11 cellular contexts compared by ENCODE assay signal in the genomic region with DNA sequence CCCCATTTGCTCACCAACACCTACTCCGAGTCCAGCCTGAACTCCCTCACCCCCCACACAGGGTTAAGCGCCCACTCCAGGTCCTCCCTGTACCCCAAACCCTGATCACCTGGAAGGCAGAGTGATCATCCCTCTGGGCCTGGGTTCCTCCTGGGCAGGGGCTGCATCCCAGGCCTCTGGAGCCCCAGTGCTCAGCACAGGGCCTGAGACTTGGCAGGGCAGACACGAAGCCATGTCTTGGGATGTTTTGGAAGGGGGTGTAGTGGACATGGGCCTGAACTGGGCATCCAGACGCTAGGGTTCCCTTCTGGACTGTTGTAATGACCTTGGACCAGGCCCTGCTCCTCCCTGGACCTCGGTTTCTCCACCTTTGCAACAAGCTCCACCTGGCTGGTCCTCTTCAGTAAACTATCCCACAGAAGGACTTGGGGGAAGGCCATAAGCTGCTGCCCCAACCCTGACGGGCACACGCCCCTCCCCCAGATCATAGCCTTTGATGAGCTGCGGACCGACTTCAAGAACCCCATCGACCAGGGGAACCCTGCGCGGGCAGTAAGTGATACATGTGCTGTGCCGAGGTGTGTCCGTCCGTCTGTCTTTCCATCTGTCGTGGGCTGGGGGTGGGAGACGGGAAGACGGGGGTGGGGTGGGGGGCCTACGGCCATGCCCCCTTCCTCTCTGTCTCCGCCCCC. TPM values are rescaled to one million over a fixed set of nuclear protein-coding genes. Genes with fewer than 3 reads are reported as not detected.
DNase-seq lines count a peak whose midpoint lies in the region; ATAC-seq and TF ChIP-seq lines count a peak whose summit lies in the region.
"Had no signal": no experiment of that assay in that cellular context is flagged by ENCODE, and none has a peak within 500 bp of the region (broad histone marks: within the 10 kb centered on the region; RNA-seq: fewer than 3 reads in every experiment).

No MANE protein-coding gene starts in this region.

- no peak overlapping the region for H3K9ac ChIP-seq in fibroblast of lung (ENCODE audit: insufficient read depth, low read length)

- peaks cover 9% of the 10 kb centered on the region for H3K79me2 ChIP-seq in fibroblast of lung (ENCODE audit: control insufficient read depth, insufficient read depth, low read length)

- no peaks in the 10 kb centered on the region for H3K9me3 Mint-ChIP-seq in activated CD4-positive, alpha-beta memory T cell treated with anti-CD3 and anti-CD28 coated beads for 36 hours
- H3K9me3 Mint-ChIP-seq in activated CD4-positive, alpha-beta memory T cell treated with anti-CD3 and anti-CD28 coated beads, Interleukin-2, amount 10 ng/mL, durations not matched to agents 7 days and 5 days: no peaks in the 10 kb centered on the region
- H3K9me3 Mint-ChIP-seq in WTC11: no peaks in the 10 kb centered on the region

- no peak overlapping the region for H3K4me2 ChIP-seq in fibroblast of lung (ENCODE audit: extremely low read depth, insufficient read depth, low read length)

- intact Hi-C loops in activated CD4-positive, alpha-beta memory T cell treated with anti-CD3 and anti-CD28 coated beads for 36 hours (cut with micrococcal nuclease): loop anchor here (1.0 kb wide), 2 partner anchors 14 to 60 kb away; partner anchors contain the start of gene RAB1B

- H3K4me3 Mint-ChIP-seq in activated CD4-positive, alpha-beta memory T cell treated with anti-CD3 and anti-CD28 coated beads for 36 hours: peak overlapping the region; percentile 57
- H3K4me3 Mint-ChIP-seq in activated CD4-positive, alpha-beta memory T cell treated with anti-CD3 and anti-CD28 coated beads, Interleukin-2, amount 10 ng/mL, durations not matched to agents 7 days and 5 days: no peak overlapping the region
- no peak overlapping the region; the same call in 1 of the 2 replicates for H3K4me3 Mint-ChIP-seq in WTC11

- ATAC-seq in WTC11: peak; percentile 3
- peak; percentile 14 for ATAC-seq in stimulated activated naive CD8-positive, alpha-beta T cell treated with anti-CD3 and anti-CD28 coated beads, Interleukin-15, Interleukin-2, amounts not matched to agents 100 U/mL and 50 U/mL, for 24 hours
- no peak for ATAC-seq in GM21390 (IDR thresholded peaks at IDR 0.05; ENCODE audit: unreplicated experiment)

- peak overlapping the region; percentile 8 for H3K27ac ChIP-seq in fibroblast of lung (ENCODE audit: insufficient read depth, low read length)
- H3K27ac ChIP-seq: left lung, vagina had no signal

- H3K27me3 ChIP-seq in fibroblast of lung (ENCODE audit: control insufficient read depth, insufficient read depth, low read length): no peaks in the 10 kb centered on the region
- H3K27me3 ChIP-seq: vagina had no signal

- DNase-seq in activated CD4-positive, alpha-beta memory T cell treated with anti-CD3 and anti-CD28 coated beads for 36 hours: no peak
- no peak for DNase-seq in activated CD4-positive, alpha-beta memory T cell treated with anti-CD3 and anti-CD28 coated beads, Interleukin-2, amount 10 ng/mL, durations not matched to agents 7 days and 5 days
- DNase-seq in WTC11 (ENCODE audit: low spot score) (no peak), fibroblast of lung (ENCODE audit: low read depth in 2 of 2) (no peak), NOMO-1 (lab: John Stamatoyannopoulos, UW; ENCODE audit: unreplicated experiment in 2 of 2) (no peak), NCI-H187 treated with DMSO at 0.1 percent for 48 hours (lab: John Stamatoyannopoulos, UW) (no peak)
- no peak for DNase-seq in stimulated activated naive CD8-positive, alpha-beta T cell treated with anti-CD3 and anti-CD28 coated beads, Interleukin-15, Interleukin-2, amounts not matched to agents 100 U/mL and 50 U/mL, for 24 hours

- H3K4me1 Mint-ChIP-seq in activated CD4-positive, alpha-beta memory T cell treated with anti-CD3 and anti-CD28 coated beads for 36 hours (ENCODE audit: low read depth): peaks cover 23% of the 10 kb centered on the region
- H3K4me1 Mint-ChIP-seq in activated CD4-positive, alpha-beta memory T cell treated with anti-CD3 and anti-CD28 coated beads, Interleukin-2, amount 10 ng/mL, durations not matched to agents 7 days and 5 days: peaks cover 41% of the 10 kb centered on the region
- H3K4me1 Mint-ChIP-seq in WTC11: peaks cover 24% of the 10 kb centered on the region

- H4K20me1 ChIP-seq in fibroblast of lung (ENCODE audit: control insufficient read depth, extremely low read depth, insufficient read depth, low read length): peaks cover 1% of the 10 kb centered on the region

- no peak overlapping the region for H3K4me3 ChIP-seq in fibroblast of lung (replicated peaks in 1 of 4; ENCODE audit: control extremely low read depth in 1 of 4, insufficient read depth in 1 of 4, low read depth in 3 of 4, low read length in 4 of 4)
- H3K4me3 ChIP-seq: left lung, vagina had no signal

- TF ChIP-seq CTCF in WTC11 (IDR thresholded peaks at IDR 0.05) (no peak), fibroblast of lung (conservative IDR thresholded peaks at IDR 0.05 in 1 of 2, IDR thresholded peaks at IDR 0.05 in 1 of 2; ENCODE audit: low read depth in 1 of 2, low read length in 2 of 2) (no peak)

- POLR2A ChIA-PET in activated CD4-positive, alpha-beta memory T cell treated with anti-CD3 and anti-CD28 coated beads for 36 hours (lab: Charles Lee): interaction anchor here (1.5 to 1.9 kb wide), 2 partner anchors 14 to 60 kb away, joined by 4 to 6 read pairs; no protein-coding TSS in a partner anchor
- POLR2A ChIA-PET in activated CD4-positive, alpha-beta memory T cell treated with anti-CD3 and anti-CD28 coated beads, Interleukin-2, amount 10 ng/mL, durations not matched to agents 7 days and 5 days (lab: Charles Lee): interaction anchor here (0.7 to 5.5 kb wide), 5 partner anchors 12 to 140 kb away, joined by 3 to 78 read pairs (median 5); partner anchors contain the start of gene RAB1B
- POLR2A ChIA-PET in WTC11 (lab: Charles Lee): interaction anchor here (0.7 to 1.1 kb wide), 2 partner anchors 10 to 47 kb away, joined by 3 read pairs; partner anchors contain the start of gene TMEM151A

- peak overlapping the region; percentile 28 for H3K27ac Mint-ChIP-seq in activated CD4-positive, alpha-beta memory T cell treated with anti-CD3 and anti-CD28 coated beads for 36 hours
- H3K27ac Mint-ChIP-seq in activated CD4-positive, alpha-beta memory T cell treated with anti-CD3 and anti-CD28 coated beads, Interleukin-2, amount 10 ng/mL, durations not matched to agents 7 days and 5 days: no peak overlapping the region
- no peak overlapping the region for H3K27ac Mint-ChIP-seq in WTC11

- H3K36me3 ChIP-seq in fibroblast of lung (ENCODE audit: control insufficient read depth, insufficient read depth, low read length): peaks cover 13% of the 10 kb centered on the region
- H3K36me3 ChIP-seq: vagina had no signal

- no peak overlapping the region for H2AFZ ChIP-seq in fibroblast of lung (ENCODE audit: low read length)

- H3K36me3 Mint-ChIP-seq in activated CD4-positive, alpha-beta memory T cell treated with anti-CD3 and anti-CD28 coated beads for 36 hours: no peaks in the 10 kb centered on the region
- H3K36me3 Mint-ChIP-seq in activated CD4-positive, alpha-beta memory T cell treated with anti-CD3 and anti-CD28 coated beads, Interleukin-2, amount 10 ng/mL, durations not matched to agents 7 days and 5 days (ENCODE audit: low read depth): peaks cover 3% of the 10 kb centered on the region
- H3K36me3 Mint-ChIP-seq in WTC11: no peaks in the 10 kb centered on the region

- H3K9me3 ChIP-seq in fibroblast of lung (ENCODE audit: control insufficient read depth, insufficient read depth, low read depth, low read length): no peaks in the 10 kb centered on the region
- H3K9me3 ChIP-seq: left lung, vagina had no signal

- H3K4me1 ChIP-seq in fibroblast of lung (ENCODE audit: control insufficient read depth, extremely low read depth, insufficient read depth, low read length): peaks cover 2% of the 10 kb centered on the region

- CTCF ChIA-PET in activated CD4-positive, alpha-beta memory T cell treated with anti-CD3 and anti-CD28 coated beads for 36 hours (lab: Charles Lee): interaction anchor here (0.7 to 3.1 kb wide), 17 partner anchors 9 to 166 kb away, joined by 3 to 22 read pairs (median 4); partner anchors contain the start of genes RAB1B, RIN1 and TMEM151A
- CTCF ChIA-PET in activated CD4-positive, alpha-beta memory T cell treated with anti-CD3 and anti-CD28 coated beads, Interleukin-2, amount 10 ng/mL, durations not matched to agents 7 days and 5 days (lab: Charles Lee): interaction anchor here (1.3 to 4.6 kb wide), 3 partner anchors 12 to 104 kb away, joined by 4 to 44 read pairs (median 13); partner anchors contain the start of gene RAB1B
- CTCF ChIA-PET in WTC11 (lab: Charles Lee): interaction anchor here (0.8 to 3.5 kb wide), 26 partner anchors 10 to 273 kb away, joined by 3 to 36 read pairs (median 4); partner anchors contain the start of genes BRMS1, CD248, RAB1B and SLC29A2

- no peaks in the 10 kb centered on the region for H3K27me3 Mint-ChIP-seq in activated CD4-positive, alpha-beta memory T cell treated with anti-CD3 and anti-CD28 coated beads for 36 hours
- peaks cover 16% of the 10 kb centered on the region for H3K27me3 Mint-ChIP-seq in activated CD4-positive, alpha-beta memory T cell treated with anti-CD3 and anti-CD28 coated beads, Interleukin-2, amount 10 ng/mL, durations not matched to agents 7 days and 5 days
- H3K27me3 Mint-ChIP-seq in WTC11 (ENCODE audit: low read depth): peaks cover 22% of the 10 kb centered on the region

RNA-seq across cellular contexts. Expression of gene CNIH2, which starts 3.9 kb away (rescaled TPM):
- total RNA-seq in activated CD4-positive, alpha-beta memory T cell treated with anti-CD3 and anti-CD28 coated beads for 36 hours: 1 to 10 TPM in 1 of 2 experiments, under 1 TPM in 1; 0.39 to 1.5 TPM
- 1 to 10 TPM; 1.9 to 2.1 TPM for total RNA-seq in activated CD4-positive, alpha-beta memory T cell treated with anti-CD3 and anti-CD28 coated beads, Interleukin-2, amount 10 ng/mL, durations not matched to agents 7 days and 5 days
- total RNA-seq in WTC11 (2021) (12.2 to 12.9 TPM (median 12.2 TPM) in 3 replicates), fibroblast of lung (0.17 TPM in 1 of 2 replicates, not detected in the other)
- 0.57 and 1.4 TPM in 2 replicates for polyA plus RNA-seq in fibroblast of lung
- polyA plus RNA-seq in fibroblast of lung (2012): 0.50 and 1.7 TPM in 2 replicates
- not detected in 2 replicates for polyA minus RNA-seq in fibroblast of lung (ENCODE audit: low replicate concordance)

RNA-seq across cellular contexts. Expression of gene YIF1A, which starts 7.0 kb away (rescaled TPM):
- 10 to 100 TPM; 63.1 to 65.8 TPM for total RNA-seq in activated CD4-positive, alpha-beta memory T cell treated with anti-CD3 and anti-CD28 coated beads for 36 hours
- 10 to 100 TPM; 49.5 to 52.5 TPM for total RNA-seq in activated CD4-positive, alpha-beta memory T cell treated with anti-CD3 and anti-CD28 coated beads, Interleukin-2, amount 10 ng/mL, durations not matched to agents 7 days and 5 days
- total RNA-seq in WTC11 (2021) (86.0 to 86.9 TPM (median 86.4 TPM) in 3 replicates), fibroblast of lung (134 and 167 TPM in 2 replicates)
- polyA plus RNA-seq in fibroblast of lung: 160 and 161 TPM in 2 replicates
- 163 and 164 TPM in 2 replicates for polyA plus RNA-seq in fibroblast of lung (2012)
- 269 and 272 TPM in 2 replicates for polyA minus RNA-seq in fibroblast of lung (ENCODE audit: low replicate concordance)

RNA-seq across cellular contexts. Expression of gene TMEM151A, which starts 9.8 kb away (rescaled TPM):
- total RNA-seq in activated CD4-positive, alpha-beta memory T cell treated with anti-CD3 and anti-CD28 coated beads for 36 hours: not detected
- not detected for total RNA-seq in activated CD4-positive, alpha-beta memory T cell treated with anti-CD3 and anti-CD28 coated beads, Interleukin-2, amount 10 ng/mL, durations not matched to agents 7 days and 5 days
- 2.2 to 2.3 TPM (median 2.3 TPM) in 3 replicates for total RNA-seq in WTC11 (2021)
- under 0.01 TPM in 2 replicates for total RNA-seq in fibroblast of lung
- not detected in 2 replicates for polyA plus RNA-seq in fibroblast of lung
- 0.07 TPM in 1 of 2 replicates, not detected in the other for polyA plus RNA-seq in fibroblast of lung (2012)
- not detected in 2 replicates for polyA minus RNA-seq in fibroblast of lung (ENCODE audit: low replicate concordance)
- total RNA-seq: RPMI7951 had no signal

RNA-seq across cellular contexts. Expression of gene RAB1B, which starts 13.5 kb away (rescaled TPM):
- 100 to 1,000 TPM; 118 to 124 TPM for total RNA-seq in activated CD4-positive, alpha-beta memory T cell treated with anti-CD3 and anti-CD28 coated beads for 36 hours
- 100 to 1,000 TPM; 146 to 150 TPM for total RNA-seq in activated CD4-positive, alpha-beta memory T cell treated with anti-CD3 and anti-CD28 coated beads, Interleukin-2, amount 10 ng/mL, durations not matched to agents 7 days and 5 days
- total RNA-seq in WTC11 (2021): 125 to 134 TPM (median 130 TPM) in 3 replicates
- 43.7 and 63.6 TPM in 2 replicates for total RNA-seq in fibroblast of lung
- polyA plus RNA-seq in fibroblast of lung: 140 and 221 TPM in 2 replicates
- 174 and 255 TPM in 2 replicates for polyA plus RNA-seq in fibroblast of lung (2012)
- 370 and 488 TPM in 2 replicates for polyA minus RNA-seq in fibroblast of lung (ENCODE audit: low replicate concordance)

RNA-seq across cellular contexts. Expression of gene KLC2, which starts 24.4 kb away (rescaled TPM):
- 10 to 100 TPM; 40.5 to 44.8 TPM for total RNA-seq in activated CD4-positive, alpha-beta memory T cell treated with anti-CD3 and anti-CD28 coated beads for 36 hours
- 10 to 100 TPM; 32.8 to 33.9 TPM for total RNA-seq in activated CD4-positive, alpha-beta memory T cell treated with anti-CD3 and anti-CD28 coated beads, Interleukin-2, amount 10 ng/mL, durations not matched to agents 7 days and 5 days
- total RNA-seq in WTC11 (2021) (52.3 to 54.9 TPM (median 54.1 TPM) in 3 replicates), fibroblast of lung (17.3 and 17.5 TPM in 2 replicates)
- polyA plus RNA-seq in fibroblast of lung: 7.4 and 10.1 TPM in 2 replicates
- polyA plus RNA-seq in fibroblast of lung (2012): 13.0 and 25.2 TPM in 2 replicates
- polyA minus RNA-seq in fibroblast of lung (ENCODE audit: low replicate concordance): 25.7 and 57.5 TPM in 2 replicates
